Comparison of ENCODE assay signal across 8 cellular contexts in the genomic region with DNA sequence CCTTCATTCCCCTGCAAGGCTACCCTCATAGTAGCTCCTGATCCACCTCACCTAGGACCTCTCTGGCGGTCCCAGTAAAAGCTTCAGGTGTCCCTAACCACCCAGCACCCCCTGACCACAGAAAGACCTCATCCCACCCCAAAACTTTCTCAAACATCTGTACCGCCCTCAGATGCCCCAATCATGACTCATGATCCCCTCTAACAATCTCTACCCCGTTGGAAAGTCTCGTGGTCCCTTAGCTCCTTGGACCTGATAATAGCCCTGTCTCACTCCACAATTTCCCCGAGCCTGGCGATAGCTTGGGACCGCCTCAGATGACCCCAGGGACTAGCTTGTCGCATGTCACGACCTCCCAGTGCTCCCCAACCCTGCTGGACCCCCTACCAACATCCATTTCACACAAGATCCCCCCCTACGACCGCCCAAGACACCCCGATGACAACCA. TPM values are rescaled to one million over a fixed set of nuclear protein-coding genes. Genes with fewer than 3 reads are reported as not detected.
DNase-seq lines count a peak whose midpoint lies in the region; ATAC-seq and TF ChIP-seq lines count a peak whose summit lies in the region.

No MANE protein-coding gene starts in this region.

- intact Hi-C loops in heart right ventricle (cut with DNase I) (loop anchor here in 3 of 10 donors (5.0 kb wide), 1 partner anchor 74 kb away; a partner anchor contains a TSS), Right ventricle myocardium inferior (cut with DNase I) (loop anchor here (5.0 kb wide), 1 partner anchor 64 kb away; no protein-coding TSS in a partner anchor), right cardiac atrium (cut with DNase I) (loop anchor here in 1 of 4 donors (10.0 kb wide), 1 partner anchor 52 kb away; no protein-coding TSS in a partner anchor)

- H3K9me3 ChIP-seq in heart right ventricle (no peaks in the 10 kb centered on the region), right cardiac atrium (ENCODE audit: control insufficient read depth, low read length) (no peaks in the 10 kb centered on the region), smooth muscle cell (replicated peaks; ENCODE audit: low read depth) (no peaks in the 10 kb centered on the region)

- H3K36me3 ChIP-seq in heart right ventricle (peaks cover 0 to 32% (median 0%) of the 10 kb centered on the region in 9 donors), smooth muscle cell (ENCODE audit: low read depth) (no peaks in the 10 kb centered on the region)

- no peaks in the 10 kb centered on the region for H3K9me3 Mint-ChIP-seq in activated T-cell treated with anti-CD3 and anti-CD28 coated beads, Interleukin-2, amount 50 U/mL, for 24 hours

- DNase-seq in heart right ventricle (no peak), Right ventricle myocardium inferior (ENCODE audit: missing footprints) (no peak), right cardiac atrium (no peak), smooth muscle cell (lab: John Stamatoyannopoulos, UW; ENCODE audit: unreplicated experiment) (no peak), NCI-H2081 treated with DMSO at 0.1 percent for 48 hours (lab: John Stamatoyannopoulos, UW) (no peak), SKM-1 treated with dmso at 0.1 percent for 144 hours (lab: John Stamatoyannopoulos, UW; ENCODE audit: unreplicated experiment) (no peak)
- DNase-seq in activated T-cell treated with anti-CD3 and anti-CD28 coated beads, Interleukin-2, amount 50 U/mL, for 24 hours = no peak

- no peak for ATAC-seq in heart right ventricle
- no peak for ATAC-seq in Right ventricle myocardium inferior
- no peak for ATAC-seq in right cardiac atrium
- no peak for ATAC-seq in HG02973 (IDR thresholded peaks at IDR 0.05; ENCODE audit: unreplicated experiment)

- 1 to 2% methylated on average over 12 of the region's 12 CpGs for WGBS in heart right ventricle, 2 donors
- WGBS in right cardiac atrium = under 1% methylated on average over 12 of the region's 12 CpGs
- WGBS in smooth muscle cell (ENCODE audit: low lambda C conversion rate) = 0% methylated on average over 12 of the region's 12 CpGs

- peaks cover 46% of the 10 kb centered on the region for H3K36me3 Mint-ChIP-seq in activated T-cell treated with anti-CD3 and anti-CD28 coated beads, Interleukin-2, amount 50 U/mL, for 24 hours (ENCODE audit: low read depth)

- peak overlapping the region; percentile 90 for H3K4me2 ChIP-seq in smooth muscle cell

- H3K27me3 Mint-ChIP-seq in activated T-cell treated with anti-CD3 and anti-CD28 coated beads, Interleukin-2, amount 50 U/mL, for 24 hours = no peaks in the 10 kb centered on the region

- peaks cover 43% of the 10 kb centered on the region for H3K4me1 Mint-ChIP-seq in activated T-cell treated with anti-CD3 and anti-CD28 coated beads, Interleukin-2, amount 50 U/mL, for 24 hours (ENCODE audit: low read depth)

- H3K27me3 ChIP-seq in heart right ventricle (no peaks in the 10 kb centered on the region), right cardiac atrium (ENCODE audit: control insufficient read depth, insufficient read depth) (no peaks in the 10 kb centered on the region), smooth muscle cell (ENCODE audit: low read depth) (no peaks in the 10 kb centered on the region)

- H3F3A ChIP-seq in smooth muscle cell (ENCODE audit: low read depth) = no peaks in the 10 kb centered on the region

- TF ChIP-seq CTCF in heart right ventricle (IDR thresholded peaks at IDR 0.05) = no peak
- no peak for TF ChIP-seq CTCF in smooth muscle cell (IDR thresholded peaks at IDR 0.05; ENCODE audit: borderline replicate concordance, insufficient read depth, poor library complexity, severe bottlenecking)

- peak overlapping the region; percentile 99 for H3K27ac Mint-ChIP-seq in activated T-cell treated with anti-CD3 and anti-CD28 coated beads, Interleukin-2, amount 50 U/mL, for 24 hours

- peak overlapping the region; percentile 85 for H2AFZ ChIP-seq in smooth muscle cell (ENCODE audit: low read depth)

- peak overlapping the region; percentile 71 to 95 (median 88) for H3K27ac ChIP-seq in heart right ventricle
- H3K27ac ChIP-seq in right cardiac atrium (ENCODE audit: low read length) = peak overlapping the region; percentile 78
- H3K27ac ChIP-seq in smooth muscle cell (ENCODE audit: low read depth) = peak overlapping the region; percentile 95

- H3K4me3 ChIP-seq in heart right ventricle (peak overlapping the region; percentile 57 to 97 (median 87)), right cardiac atrium (ENCODE audit: low read length) (peak overlapping the region; percentile 76), smooth muscle cell (peak overlapping the region; percentile 96)

- H4K20me1 ChIP-seq in smooth muscle cell (ENCODE audit: low read depth) = peaks cover 43% of the 10 kb centered on the region

- peaks cover 48% of the 10 kb centered on the region for H3K79me2 ChIP-seq in smooth muscle cell (ENCODE audit: low read depth)

- H3K4me3 Mint-ChIP-seq in activated T-cell treated with anti-CD3 and anti-CD28 coated beads, Interleukin-2, amount 50 U/mL, for 24 hours = peak overlapping the region; percentile 98

- peaks cover 12 to 45% (median 36%) of the 10 kb centered on the region in 9 donors for H3K4me1 ChIP-seq in heart right ventricle
- H3K4me1 ChIP-seq in right cardiac atrium (ENCODE audit: control insufficient read depth, insufficient read depth, low read length) = no peaks in the 10 kb centered on the region
- H3K4me1 ChIP-seq in smooth muscle cell (ENCODE audit: low read depth) = no peaks in the 10 kb centered on the region

- peak overlapping the region; percentile 100 for H3K9ac ChIP-seq in smooth muscle cell (ENCODE audit: low read depth)

RNA-seq across cellular contexts. Expression of a gene that starts 0.5 kb away (rescaled TPM):
- total RNA-seq in heart right ventricle (100 to 1,000 TPM; 451 to 574 (median 513) TPM), Right ventricle myocardium inferior (571 TPM), right cardiac atrium (100 to 1,000 TPM; 515 to 756 (median 624) TPM), smooth muscle cell (169 and 209 TPM in 2 replicates)
- polyA plus RNA-seq in heart right ventricle (1,000 to 10,000 TPM in 1 of 2 donors, 100 to 1,000 TPM in 1; 760 to 1,143 TPM), right cardiac atrium (1,214 TPM), smooth muscle cell (487 and 493 TPM in 2 replicates)

RNA-seq across cellular contexts. Expression of a gene that starts 1.6 kb away (rescaled TPM):
- total RNA-seq in heart right ventricle (1 to 10 TPM; 1.3 to 3.9 (median 2.5) TPM), Right ventricle myocardium inferior (1.6 TPM), right cardiac atrium (1 to 10 TPM; 1.9 to 5.8 (median 3.8) TPM), smooth muscle cell (0.36 and 3.6 TPM in 2 replicates)
- polyA plus RNA-seq in heart right ventricle (1 to 10 TPM; 1.4 to 5.8 TPM), right cardiac atrium (3.6 TPM), smooth muscle cell (0.95 and 2.6 TPM in 2 replicates)

RNA-seq across cellular contexts. Expression of a gene that starts 11.0 kb away (rescaled TPM):
- total RNA-seq in heart right ventricle = 1 to 10 TPM; 1.3 to 4.2 (median 2.8) TPM
- 10 to 100 TPM in 1 of 2 donors, 1 to 10 TPM in 1; 3.2 to 14.1 TPM for polyA plus RNA-seq in heart right ventricle
- 3.8 TPM for total RNA-seq in Right ventricle myocardium inferior
- total RNA-seq in right cardiac atrium = 10 to 100 TPM in 2 of 4 donors, 1 to 10 TPM in 2; 8.9 to 14.2 (median 9.9) TPM
- 7.1 TPM for polyA plus RNA-seq in right cardiac atrium
- 4.6 and 17.3 TPM in 2 replicates for total RNA-seq in smooth muscle cell
- polyA plus RNA-seq in smooth muscle cell = 5.1 and 13.0 TPM in 2 replicates

RNA-seq across cellular contexts. Expression of a gene that starts 32.7 kb away (rescaled TPM):
- total RNA-seq in heart right ventricle (under 1 TPM in 1 of 10 donors, not detected in 9; 0.21 TPM), Right ventricle myocardium inferior (not detected), right cardiac atrium (not detected), smooth muscle cell (not detected in 2 replicates)
- polyA plus RNA-seq in heart right ventricle (not detected), right cardiac atrium (not detected), smooth muscle cell (0.97 TPM in 1 of 2 replicates, not detected in the other)

RNA-seq across cellular contexts. Expression of a gene that starts 51.8 kb away (rescaled TPM):
- total RNA-seq in heart right ventricle (not detected), Right ventricle myocardium inferior (not detected), right cardiac atrium (not detected), smooth muscle cell (0.18 and 0.58 TPM in 2 replicates)
- polyA plus RNA-seq in heart right ventricle (under 1 TPM in 1 of 2 donors, not detected in 1; 0.01 TPM), right cardiac atrium (not detected), smooth muscle cell (0.24 TPM in 1 of 2 replicates, not detected in the other)
